ENCODE assay signal across 27 cellular contexts in genomic region chr1:1175221-1176062, GRCh38. TPM values are rescaled to one million over a fixed set of nuclear protein-coding genes. Genes with fewer than 3 reads are reported as not detected.
DNase-seq lines count a peak whose midpoint lies in the region; TF ChIP-seq lines count a peak whose summit lies in the region.
"Had no signal": no experiment of that assay in that cellular context is flagged by ENCODE, and none has a peak within 500 bp of the region (broad histone marks: within the 10 kb centered on the region; RNA-seq: fewer than 3 reads in every experiment).

No MANE protein-coding gene starts in this region.

- DNase-seq in NCI-H2029 (lab: John Stamatoyannopoulos, UW) (peak; percentile 73), NCI-H2029 treated with DMSO at 0.1 percent for 48 hours (lab: John Stamatoyannopoulos, UW) (no peak), GM20000 (ENCODE audit: low spot score) (peak; percentile 19), NCI-H345 treated with DMSO at 0.1 percent for 48 hours (lab: John Stamatoyannopoulos, UW; ENCODE audit: unreplicated experiment) (peak; percentile 34), glutamatergic neuron (no peak), PC-9 (no peak), esophagus squamous epithelium (lab: John Stamatoyannopoulos, UW) (no peak)
- no peak for DNase-seq in stimulated activated CD4-positive, alpha-beta T cell treated with anti-CD3 and anti-CD28 coated beads, Interleukin-2, amount 100 ng/mL, for 24 hours
- DNase-seq: 8988T; activated CD4-positive, CD25-positive, alpha-beta regulatory T cell treated with anti-CD3 and anti-CD28 coated beads, Interleukin-2, amount 50 U/mL, for 72 hours; C1 segment of cervical spinal cord; DMS 273 treated with DMSO at 0.1 percent for 48 hours; GOT3; left cardiac atrium; midbrain; MV-4-11; OCI-M1; retina; transverse colon had no signal

- peaks cover 4% of the 10 kb centered on the region for H3K4me1 Mint-ChIP-seq in glutamatergic neuron (ENCODE audit: low read depth, unreplicated experiment)

- peaks cover 24% of the 10 kb centered on the region for H3K27me3 Mint-ChIP-seq in glutamatergic neuron (ENCODE audit: unreplicated experiment)
- H3K27me3 Mint-ChIP-seq: activated T-helper 17 cell treated with anti-CD3 and anti-CD28 coated beads, Interleukin-2, amount 50 U/mL, for 72 hours had no signal

- H3K4me1 ChIP-seq in PC-9 (replicated peaks; ENCODE audit: insufficient read depth) (no peaks in the 10 kb centered on the region), esophagus squamous epithelium (peaks cover 0 to 30% (median 6%) of the 10 kb centered on the region in 3 donors)
- H3K4me1 ChIP-seq: breast epithelium, SJSA1 had no signal

- H3K36me3 ChIP-seq in PC-9 (ENCODE audit: low read depth) (no peaks in the 10 kb centered on the region), esophagus squamous epithelium (peaks cover 0 to 24% (median 0%) of the 10 kb centered on the region in 3 donors)
- H3K36me3 ChIP-seq: breast epithelium, SJSA1, transverse colon had no signal

- H3K9me2 ChIP-seq in PC-9 (ENCODE audit: insufficient read depth), result no peaks in the 10 kb centered on the region

- no peak for TF ChIP-seq POLR2A in esophagus squamous epithelium (IDR thresholded peaks at IDR 0.05)

- no peak overlapping the region for H3K4me2 ChIP-seq in PC-9

- no TSS peak for BruUV-seq in PC-9 (replicated peaks; lab: Mats Ljungman, UMichigan)

- peak overlapping the region; percentile 43 for H3K27ac Mint-ChIP-seq in glutamatergic neuron (ENCODE audit: unreplicated experiment)
- H3K27ac Mint-ChIP-seq: activated T-helper 17 cell treated with anti-CD3 and anti-CD28 coated beads, Interleukin-2, amount 50 U/mL, for 72 hours; dendritic cell treated with granulocyte-macrophage colony-stimulating factor and Interleukin-4, amounts not matched to agents 40 ng/mL and 50 ng/mL, for 4 days; stimulated activated effector memory CD8-positive, alpha-beta T cell treated with anti-CD3 and anti-CD28 coated beads, Interleukin-12 subunit alpha, Interleukin-12 subunit beta, amount 100 ng/mL, for 72 hours had no signal

- H3K9me3 ChIP-seq in PC-9 (ENCODE audit: insufficient read depth, low read depth) (no peaks in the 10 kb centered on the region), esophagus squamous epithelium (no peaks in the 10 kb centered on the region)
- H3K9me3 ChIP-seq: breast epithelium, SJSA1, transverse colon had no signal

- no peak overlapping the region for H3K27ac ChIP-seq in PC-9
- H3K27ac ChIP-seq in esophagus squamous epithelium, result no peak overlapping the region
- H3K27ac ChIP-seq: breast epithelium, SJSA1, transverse colon had no signal

- intact Hi-C loops in PC-9 (cut with micrococcal nuclease; ENCODE audit: unreplicated experiment) (no loop called here), esophagus squamous epithelium (cut with DNase I) (no loop called here)

- WGBS in esophagus squamous epithelium, 2 donors, result 72 to 94% methylated on average over 17 to 24 of the region's 29 CpGs

- H3K4me3 ChIP-seq in PC-9, result no peak overlapping the region
- H3K4me3 ChIP-seq in esophagus squamous epithelium, result no peak overlapping the region
- H3K4me3 ChIP-seq: breast epithelium, SJSA1, transverse colon had no signal

- H3K27me3 ChIP-seq in PC-9 (ENCODE audit: insufficient read depth, low read depth) (no peaks in the 10 kb centered on the region), esophagus squamous epithelium (peaks cover 0 to 89% (median 6%) of the 10 kb centered on the region in 4 donors)

- no peak overlapping the region for H2AFZ ChIP-seq in PC-9

- TF ChIP-seq CTCF in GM20000 (IDR thresholded peaks at IDR 0.05; ENCODE audit: extremely low read depth, missing control alignments) (no peak), glutamatergic neuron (IDR thresholded peaks at IDR 0.05; ENCODE audit: partially characterized antibody, unreplicated experiment) (no peak), PC-9 (conservative IDR thresholded peaks at IDR 0.05) (no peak), esophagus squamous epithelium (IDR thresholded peaks at IDR 0.05) (no peak)

- CTCF ChIA-PET in PC-9 (lab: Charles Lee), result no interaction called here

- H3K36me3 Mint-ChIP-seq in glutamatergic neuron (ENCODE audit: unreplicated experiment), result no peaks in the 10 kb centered on the region
- H3K36me3 Mint-ChIP-seq: stimulated activated effector memory CD8-positive, alpha-beta T cell treated with anti-CD3 and anti-CD28 coated beads, Interleukin-12 subunit alpha, Interleukin-12 subunit beta, amount 100 ng/mL, for 72 hours had no signal

- peaks cover 4% of the 10 kb centered on the region; the same call in 1 of the 2 replicates for H4K20me1 ChIP-seq in PC-9 (ENCODE audit: insufficient read depth)

- H3K9me3 Mint-ChIP-seq in glutamatergic neuron (ENCODE audit: unreplicated experiment), result peaks cover 28% of the 10 kb centered on the region
- H3K9me3 Mint-ChIP-seq: activated T-helper 17 cell treated with anti-CD3 and anti-CD28 coated beads, Interleukin-2, amount 50 U/mL, for 72 hours; dendritic cell treated with granulocyte-macrophage colony-stimulating factor and Interleukin-4, amounts not matched to agents 40 ng/mL and 50 ng/mL, for 4 days; neural crest cell; stimulated activated effector memory CD8-positive, alpha-beta T cell treated with anti-CD3 and anti-CD28 coated beads, Interleukin-12 subunit alpha, Interleukin-12 subunit beta, amount 100 ng/mL, for 72 hours had no signal

- H3K4me3 Mint-ChIP-seq in glutamatergic neuron (ENCODE audit: unreplicated experiment), result peak overlapping the region; percentile 38
- H3K4me3 Mint-ChIP-seq: activated T-helper 17 cell treated with anti-CD3 and anti-CD28 coated beads, Interleukin-2, amount 50 U/mL, for 72 hours; dendritic cell treated with granulocyte-macrophage colony-stimulating factor and Interleukin-4, amounts not matched to agents 40 ng/mL and 50 ng/mL, for 4 days; neural crest cell; stimulated activated effector memory CD8-positive, alpha-beta T cell treated with anti-CD3 and anti-CD28 coated beads, Interleukin-12 subunit alpha, Interleukin-12 subunit beta, amount 100 ng/mL, for 72 hours had no signal

- peaks cover 11% of the 10 kb centered on the region; the same call in 1 of the 2 replicates for H3F3A ChIP-seq in PC-9 (ENCODE audit: insufficient read depth, low read depth)

- POLR2A ChIA-PET in PC-9 (lab: Charles Lee; ENCODE audit: unreplicated experiment), result no interaction called here

- no peaks in the 10 kb centered on the region for H3K79me2 ChIP-seq in PC-9 (ENCODE audit: low read depth)

RNA-seq across cellular contexts. Expression of gene TTLL10, which starts 1.8 kb away (rescaled TPM):
- total RNA-seq in glutamatergic neuron (ENCODE audit: unreplicated experiment), result not detected
- 4.0 and 5.8 TPM in 2 replicates for total RNA-seq in PC-9 (2021)
- under 1 TPM in 2 of 4 donors, not detected in 2; 0.19 to 0.44 TPM for total RNA-seq in esophagus squamous epithelium
- total RNA-seq: epithelial cell of proximal tubule, frontal cortex, left cardiac atrium, neural crest cell, SJSA1 had no signal

RNA-seq across cellular contexts. Expression of gene TNFRSF18, which starts 30.9 kb away (rescaled TPM):
- total RNA-seq in glutamatergic neuron (ENCODE audit: unreplicated experiment) (3.0 TPM), PC-9 (2021) (6.9 and 14.1 TPM in 2 replicates), esophagus squamous epithelium (10 to 100 TPM in 1 of 4 donors, 1 to 10 TPM in 3; 2.0 to 21.0 (median 2.8) TPM)
- total RNA-seq: frontal cortex, neural crest cell, SJSA1 had no signal

RNA-seq across cellular contexts. Expression of gene TNFRSF4, which starts 38.5 kb away (rescaled TPM):
- total RNA-seq in glutamatergic neuron (ENCODE audit: unreplicated experiment) (0.29 TPM), PC-9 (2021) (0.20 and 0.38 TPM in 2 replicates), esophagus squamous epithelium (1 to 10 TPM in 1 of 4 donors, under 1 TPM in 2, not detected in 1; 0.40 to 1.3 (median 0.57) TPM)
- total RNA-seq: frontal cortex, SJSA1 had no signal

RNA-seq across cellular contexts. Expression of gene SDF4, which starts 56.4 kb away (rescaled TPM):
- total RNA-seq in glutamatergic neuron (ENCODE audit: unreplicated experiment), result 89.2 TPM
- 133 and 139 TPM in 2 replicates for total RNA-seq in PC-9 (2021)
- total RNA-seq in esophagus squamous epithelium, result 10 to 100 TPM; 65.0 to 75.4 (median 67.6) TPM

RNA-seq across cellular contexts. Expression of gene B3GALT6, which starts 56.6 kb away (rescaled TPM):
- total RNA-seq in glutamatergic neuron (ENCODE audit: unreplicated experiment) (30.0 TPM), PC-9 (2021) (16.2 and 20.8 TPM in 2 replicates), esophagus squamous epithelium (10 to 100 TPM; 13.5 to 17.5 (median 15.6) TPM)

Comparison
In these comparisons a context has a peak if more than half of its experiments do, and no peak if none do; other contexts are left out.
1. DNase-seq: peak in NCI-H2029 (single experiment), GM20000 (single experiment) and NCI-H345 treated with DMSO at 0.1 percent for 48 hours (single experiment); none in NCI-H2029 treated with DMSO at 0.1 percent for 48 hours (single experiment), glutamatergic neuron (single experiment), PC-9 (0 of 2), esophagus squamous epithelium (single experiment) and stimulated activated CD4-positive, alpha-beta T cell treated with anti-CD3 and anti-CD28 coated beads, Interleukin-2, amount 100 ng/mL, for 24 hours (0 of 2).